8 cellular contexts compared by ENCODE assay signal in genomic region chr16:67666032-67666537, GRCh38. TPM values are rescaled to one million over a fixed set of nuclear protein-coding genes. Genes with fewer than 3 reads are reported as not detected.
DNase-seq lines count a peak whose midpoint lies in the region; ATAC-seq and TF ChIP-seq lines count a peak whose summit lies in the region.

No MANE protein-coding gene starts in this region.

- H3K36me3 ChIP-seq in OCI-LY1 (ENCODE audit: insufficient read depth, low read length) (peaks cover 11% of the 10 kb centered on the region; the same call in 1 of the 2 replicates), ectodermal cell (ENCODE audit: control insufficient read depth, insufficient read depth, low read length) (no peaks in the 10 kb centered on the region), muscle layer of colon (ENCODE audit: insufficient read depth, low read length) (peaks cover 8% of the 10 kb centered on the region)

- H3K36me3 Mint-ChIP-seq in activated CD8-positive, alpha-beta memory T cell treated with anti-CD3 and anti-CD28 coated beads, Interleukin-2, amount 10 ng/mL, durations not matched to agents 7 days and 5 days = no peaks in the 10 kb centered on the region

- no peak overlapping the region for H2AFZ ChIP-seq in OCI-LY1 (ENCODE audit: low read length)

- CTCF ChIA-PET in activated CD8-positive, alpha-beta memory T cell treated with anti-CD3 and anti-CD28 coated beads, Interleukin-2, amount 10 ng/mL, durations not matched to agents 7 days and 5 days (lab: Charles Lee) = interaction anchor here (0.9 to 17.7 kb wide), 11 partner anchors 17 to 270 kb away, joined by 3 to 199 read pairs (median 4); partner anchors contain the start of genes ATP6V0D1, CARMIL2 and PSMB10

- H3K4me3 ChIP-seq in OCI-LY1 (ENCODE audit: low read depth, low read length, poor library complexity, severe bottlenecking) (peak overlapping the region; percentile 70), ectodermal cell (ENCODE audit: insufficient read depth, low read depth, low read length) (peak overlapping the region; percentile 67), muscle layer of colon (ENCODE audit: low read depth in 1 of 2, low read length in 2 of 2) (peak overlapping the region; percentile 66 to 76)

- no peak for TF ChIP-seq CTCF in OCI-LY1 (IDR thresholded peaks at IDR 0.05; ENCODE audit: low read length)

- H3K27ac ChIP-seq in OCI-LY1 (ENCODE audit: low read depth, low read length, poor library complexity, severe bottlenecking) (no peak overlapping the region), ectodermal cell (ENCODE audit: insufficient read depth, low read depth, low read length, poor library complexity, severe bottlenecking) (peak overlapping the region; percentile 78), muscle layer of colon (ENCODE audit: low read depth, low read length) (peak overlapping the region; percentile 92)

- H3K4me3 Mint-ChIP-seq in activated CD8-positive, alpha-beta memory T cell treated with anti-CD3 and anti-CD28 coated beads, Interleukin-2, amount 10 ng/mL, durations not matched to agents 7 days and 5 days = peak overlapping the region; percentile 76

- peak overlapping the region; percentile 74 for H3K9ac ChIP-seq in OCI-LY1 (ENCODE audit: low read length)
- H3K9ac ChIP-seq in muscle layer of colon (ENCODE audit: low read length) = no peak overlapping the region

- no peaks in the 10 kb centered on the region for H3K79me2 ChIP-seq in OCI-LY1 (ENCODE audit: insufficient read depth, low read length)

- DNase-seq in activated CD8-positive, alpha-beta memory T cell treated with anti-CD3 and anti-CD28 coated beads, Interleukin-2, amount 10 ng/mL, durations not matched to agents 7 days and 5 days = peak; percentile 41
- no peak for DNase-seq in activated CD8-positive, alpha-beta memory T cell treated with anti-CD3 and anti-CD28 coated beads for 24 hours
- no peak for DNase-seq in mucosa of gallbladder (ENCODE audit: low spot score)
- no peak for DNase-seq in SIG-M5 (lab: John Stamatoyannopoulos, UW)
- DNase-seq in germinal center (ENCODE audit: low spot score) = no peak

- no peaks in the 10 kb centered on the region for H3K27me3 Mint-ChIP-seq in activated CD8-positive, alpha-beta memory T cell treated with anti-CD3 and anti-CD28 coated beads, Interleukin-2, amount 10 ng/mL, durations not matched to agents 7 days and 5 days

- H3K27me3 ChIP-seq in OCI-LY1 (ENCODE audit: insufficient read depth, low read length) = no peaks in the 10 kb centered on the region
- peaks cover 9% of the 10 kb centered on the region for H3K27me3 ChIP-seq in ectodermal cell (ENCODE audit: control insufficient read depth, insufficient read depth, low read length, poor library complexity, severe bottlenecking)
- no peaks in the 10 kb centered on the region for H3K27me3 ChIP-seq in muscle layer of colon (ENCODE audit: control insufficient read depth in 1 of 2, insufficient read depth in 2 of 2, low read length in 2 of 2)

- H3K4me1 ChIP-seq in OCI-LY1 (ENCODE audit: insufficient read depth, low read length, severe bottlenecking) (peaks cover 39% of the 10 kb centered on the region), ectodermal cell (ENCODE audit: control insufficient read depth, insufficient read depth, low read length) (peaks cover 23% of the 10 kb centered on the region), muscle layer of colon (ENCODE audit: insufficient read depth, low read length) (peaks cover 31% of the 10 kb centered on the region)

- H3K4me1 Mint-ChIP-seq in activated CD8-positive, alpha-beta memory T cell treated with anti-CD3 and anti-CD28 coated beads, Interleukin-2, amount 10 ng/mL, durations not matched to agents 7 days and 5 days = peaks cover 21% of the 10 kb centered on the region

- no peak overlapping the region for H3K27ac Mint-ChIP-seq in activated CD8-positive, alpha-beta memory T cell treated with anti-CD3 and anti-CD28 coated beads, Interleukin-2, amount 10 ng/mL, durations not matched to agents 7 days and 5 days

- no peaks in the 10 kb centered on the region for H3K9me3 Mint-ChIP-seq in activated CD8-positive, alpha-beta memory T cell treated with anti-CD3 and anti-CD28 coated beads, Interleukin-2, amount 10 ng/mL, durations not matched to agents 7 days and 5 days (ENCODE audit: low read depth)

- H3K4me2 ChIP-seq in OCI-LY1 (ENCODE audit: low read length) = peak overlapping the region; percentile 85

- no peaks in the 10 kb centered on the region for H3K9me2 ChIP-seq in OCI-LY1 (ENCODE audit: low read depth, low read length)

- no peaks in the 10 kb centered on the region for H3K9me3 ChIP-seq in OCI-LY1 (ENCODE audit: low read length)
- no peaks in the 10 kb centered on the region for H3K9me3 ChIP-seq in ectodermal cell (ENCODE audit: control insufficient read depth, low read length)
- no peaks in the 10 kb centered on the region for H3K9me3 ChIP-seq in muscle layer of colon (ENCODE audit: low read length)

- ATAC-seq in activated CD8-positive, alpha-beta memory T cell treated with anti-CD3 and anti-CD28 coated beads, Interleukin-2, amount 10 ng/mL, durations not matched to agents 7 days and 5 days = peak; percentile 24

- H4K20me1 ChIP-seq in OCI-LY1 (ENCODE audit: insufficient read depth, low read length) = no peaks in the 10 kb centered on the region

- WGBS in ectodermal cell, 2 experiments = 2% methylated on average over 44 of the region's 44 CpGs

- no peaks in the 10 kb centered on the region for H3F3A ChIP-seq in OCI-LY1 (ENCODE audit: insufficient read depth, low read length)

RNA-seq across cellular contexts. Expression of gene ENKD1, which starts 0.5 kb away (rescaled TPM):
- total RNA-seq in activated CD8-positive, alpha-beta memory T cell treated with anti-CD3 and anti-CD28 coated beads, Interleukin-2, amount 10 ng/mL, durations not matched to agents 7 days and 5 days = 1 to 10 TPM; 6.2 to 8.0 TPM
- 23.2 TPM for polyA plus RNA-seq in ectodermal cell (2013, experiment 1 of 4)
- 28.1 TPM for polyA plus RNA-seq in ectodermal cell (2013, experiment 2 of 4)
- polyA plus RNA-seq in ectodermal cell (2013, experiment 3 of 4) = 22.2 TPM
- 27.6 TPM for polyA plus RNA-seq in ectodermal cell (2013, experiment 4 of 4)
- total RNA-seq in mucosa of gallbladder = 34.4 TPM

RNA-seq across cellular contexts. Expression of gene C16orf86, which starts 0.5 kb away (rescaled TPM):
- total RNA-seq in activated CD8-positive, alpha-beta memory T cell treated with anti-CD3 and anti-CD28 coated beads, Interleukin-2, amount 10 ng/mL, durations not matched to agents 7 days and 5 days = 1 to 10 TPM; 4.1 to 5.1 TPM
- polyA plus RNA-seq in ectodermal cell (2013, experiment 1 of 4) = 4.5 TPM
- polyA plus RNA-seq in ectodermal cell (2013, experiment 2 of 4) = 3.8 TPM
- 4.1 TPM for polyA plus RNA-seq in ectodermal cell (2013, experiment 3 of 4)
- polyA plus RNA-seq in ectodermal cell (2013, experiment 4 of 4) = 4.5 TPM
- 6.4 TPM for total RNA-seq in mucosa of gallbladder

RNA-seq across cellular contexts. Expression of gene PARD6A, which starts 5.3 kb away (rescaled TPM):
- 10 to 100 TPM; 15.2 to 15.5 TPM for total RNA-seq in activated CD8-positive, alpha-beta memory T cell treated with anti-CD3 and anti-CD28 coated beads, Interleukin-2, amount 10 ng/mL, durations not matched to agents 7 days and 5 days
- 4.6 TPM for polyA plus RNA-seq in ectodermal cell (2013, experiment 1 of 4)
- polyA plus RNA-seq in ectodermal cell (2013, experiment 2 of 4) = 5.0 TPM
- polyA plus RNA-seq in ectodermal cell (2013, experiment 3 of 4) = 4.7 TPM
- polyA plus RNA-seq in ectodermal cell (2013, experiment 4 of 4) = 5.8 TPM
- 10.4 TPM for total RNA-seq in mucosa of gallbladder

RNA-seq across cellular contexts. Expression of gene ACD, which starts 6.0 kb away (rescaled TPM):
- 10 to 100 TPM; 49.7 to 58.1 TPM for total RNA-seq in activated CD8-positive, alpha-beta memory T cell treated with anti-CD3 and anti-CD28 coated beads, Interleukin-2, amount 10 ng/mL, durations not matched to agents 7 days and 5 days
- polyA plus RNA-seq in ectodermal cell (2013, experiment 1 of 4) = 34.8 TPM
- polyA plus RNA-seq in ectodermal cell (2013, experiment 2 of 4) = 30.5 TPM
- polyA plus RNA-seq in ectodermal cell (2013, experiment 3 of 4) = 33.8 TPM
- 33.5 TPM for polyA plus RNA-seq in ectodermal cell (2013, experiment 4 of 4)
- 25.4 TPM for total RNA-seq in mucosa of gallbladder

RNA-seq across cellular contexts. Expression of gene CARMIL2, which starts 21.1 kb away (rescaled TPM):
- total RNA-seq in activated CD8-positive, alpha-beta memory T cell treated with anti-CD3 and anti-CD28 coated beads, Interleukin-2, amount 10 ng/mL, durations not matched to agents 7 days and 5 days = 100 to 1,000 TPM; 154 to 174 TPM
- 9.5 TPM for polyA plus RNA-seq in ectodermal cell (2013, experiment 1 of 4)
- 12.7 TPM for polyA plus RNA-seq in ectodermal cell (2013, experiment 2 of 4)
- 10.7 TPM for polyA plus RNA-seq in ectodermal cell (2013, experiment 3 of 4)
- 9.5 TPM for polyA plus RNA-seq in ectodermal cell (2013, experiment 4 of 4)
- 4.3 TPM for total RNA-seq in mucosa of gallbladder
